8 cellular contexts compared by ENCODE assay signal in genomic region chr12:9064815-9065606, GRCh38. TPM values are rescaled to one million over a fixed set of nuclear protein-coding genes. Genes with fewer than 3 reads are reported as not detected.
DNase-seq lines count a peak whose midpoint lies in the region; ATAC-seq, FAIRE-seq and TF ChIP-seq lines count a peak whose summit lies in the region.

No MANE protein-coding gene starts in this region.

- H3K36me3 ChIP-seq in BLaER1 treated with 17β-estradiol and CSF1 and Interleukin-3, amounts not matched to agents 10 nM and 100 nM: peaks cover 0 to 11% (median 0%) of the 10 kb centered on the region in 11 experiments; a peak in 2 of 22 replicates
- H3K36me3 ChIP-seq in uterus: no peaks in the 10 kb centered on the region

- peaks cover 14% of the 10 kb centered on the region for H3K27me3 Mint-ChIP-seq in activated T-helper 1 cell treated with anti-CD3 and anti-CD28 coated beads, Interleukin-12 subunit alpha, Interleukin-12 subunit beta, Interleukin-2, Interleukin-4 antibody, amounts not matched to agents 30 ng/mL and 10 ng/mL and 1 ng/mL, durations not matched to agents 14 hours and 24 hours and 36 hours (ENCODE audit: insufficient read depth)
- peaks cover 0 to 2% (median 0%) of the 10 kb centered on the region in 5 donors for H3K27me3 Mint-ChIP-seq in naive thymus-derived CD8-positive, alpha-beta T cell

- H3K27ac ChIP-seq in BLaER1 treated with 17β-estradiol and CSF1 and Interleukin-3, amounts not matched to agents 10 nM and 100 nM: peak overlapping the region; percentile 72 to 91 (median 81)
- H3K27ac ChIP-seq in uterus: peak overlapping the region; percentile 98

- H3K4me2 ChIP-seq in BLaER1 treated with 17β-estradiol and CSF1 and Interleukin-3, amounts not matched to agents 10 nM and 100 nM: peak overlapping the region; percentile 85 to 98 (median 96)

- H3K27me3 ChIP-seq in BLaER1 treated with 17β-estradiol and CSF1 and Interleukin-3, amounts not matched to agents 10 nM and 100 nM: peaks cover 0 to 17% (median 5%) of the 10 kb centered on the region in 11 experiments; a peak in 9 of 22 replicates
- no peaks in the 10 kb centered on the region for H3K27me3 ChIP-seq in uterus

- H3K9me3 Mint-ChIP-seq in activated T-helper 1 cell treated with anti-CD3 and anti-CD28 coated beads, Interleukin-12 subunit alpha, Interleukin-12 subunit beta, Interleukin-2, Interleukin-4 antibody, amounts not matched to agents 30 ng/mL and 10 ng/mL and 1 ng/mL, durations not matched to agents 14 hours and 24 hours and 36 hours: no peaks in the 10 kb centered on the region
- H3K9me3 Mint-ChIP-seq in naive thymus-derived CD8-positive, alpha-beta T cell: no peaks in the 10 kb centered on the region

- peaks cover 8 to 17% (median 14%) of the 10 kb centered on the region in 11 experiments; a peak in 20 of 22 replicates for H3K9me3 ChIP-seq in BLaER1 treated with 17β-estradiol and CSF1 and Interleukin-3, amounts not matched to agents 10 nM and 100 nM (replicated peaks in 1 of 11)
- H3K9me3 ChIP-seq in uterus: no peaks in the 10 kb centered on the region

- intact Hi-C loops in activated T-helper 1 cell treated with anti-CD3 and anti-CD28 coated beads, Interleukin-12 subunit alpha, Interleukin-12 subunit beta, Interleukin-2, Interleukin-4 antibody, amounts not matched to agents 30 ng/mL and 10 ng/mL and 1 ng/mL, durations not matched to agents 14 hours and 24 hours and 36 hours (cut with micrococcal nuclease): loop anchor here (5.0 kb wide), 1 partner anchor 252 kb away; no protein-coding TSS in a partner anchor
- intact Hi-C loops in uterus (cut with DNase I; ENCODE audit: low total_unique reads): no loop called here

- POLR2A ChIA-PET in naive thymus-derived CD8-positive, alpha-beta T cell (lab: Charles Lee): interaction anchor here (1.2 kb wide), 2 partner anchors 15 to 115 kb away, joined by 4 read pairs; partner anchors contain the start of gene M6PR

- peaks cover 0 to 29% (median 7%) of the 10 kb centered on the region in 10 experiments; a peak in 12 of 20 replicates for H3K4me1 ChIP-seq in BLaER1 treated with 17β-estradiol and CSF1 and Interleukin-3, amounts not matched to agents 10 nM and 100 nM
- H3K4me1 ChIP-seq in uterus: no peaks in the 10 kb centered on the region

- no peaks in the 10 kb centered on the region for H3K36me3 Mint-ChIP-seq in activated T-helper 1 cell treated with anti-CD3 and anti-CD28 coated beads, Interleukin-12 subunit alpha, Interleukin-12 subunit beta, Interleukin-2, Interleukin-4 antibody, amounts not matched to agents 30 ng/mL and 10 ng/mL and 1 ng/mL, durations not matched to agents 14 hours and 24 hours and 36 hours (ENCODE audit: low read depth)
- H3K36me3 Mint-ChIP-seq in naive thymus-derived CD8-positive, alpha-beta T cell: peaks cover 0 to 2% (median 0%) of the 10 kb centered on the region in 3 donors

- peaks cover 7% of the 10 kb centered on the region for H3K4me1 Mint-ChIP-seq in activated T-helper 1 cell treated with anti-CD3 and anti-CD28 coated beads, Interleukin-12 subunit alpha, Interleukin-12 subunit beta, Interleukin-2, Interleukin-4 antibody, amounts not matched to agents 30 ng/mL and 10 ng/mL and 1 ng/mL, durations not matched to agents 14 hours and 24 hours and 36 hours (ENCODE audit: low read depth)
- H3K4me1 Mint-ChIP-seq in naive thymus-derived CD8-positive, alpha-beta T cell: peaks cover 3 to 10% (median 9%) of the 10 kb centered on the region in 4 donors

- DNase-seq in activated T-helper 1 cell treated with anti-CD3 and anti-CD28 coated beads, Interleukin-12 subunit alpha, Interleukin-12 subunit beta, Interleukin-2, Interleukin-4 antibody, amounts not matched to agents 30 ng/mL and 10 ng/mL and 1 ng/mL, durations not matched to agents 14 hours and 24 hours and 36 hours (ENCODE audit: low spot score): no peak
- DNase-seq in frontal cortex (ENCODE audit: low spot score in 2 of 2) (peak; percentile 65 to 72), uterus (peak; percentile 73 to 75), NCI-H1105 treated with DMSO at 0.1 percent for 48 hours (lab: John Stamatoyannopoulos, UW) (no peak), UCSD-AML1 (lab: John Stamatoyannopoulos, UW; ENCODE audit: unreplicated experiment) (no peak)
- peak in 1 of 10 donors; percentile 7 for DNase-seq in naive thymus-derived CD8-positive, alpha-beta T cell

- no peak overlapping the region for H3K27ac Mint-ChIP-seq in activated T-helper 1 cell treated with anti-CD3 and anti-CD28 coated beads, Interleukin-12 subunit alpha, Interleukin-12 subunit beta, Interleukin-2, Interleukin-4 antibody, amounts not matched to agents 30 ng/mL and 10 ng/mL and 1 ng/mL, durations not matched to agents 14 hours and 24 hours and 36 hours
- peak overlapping the region in 2 of 10 donors; percentile 56 to 65 for H3K27ac Mint-ChIP-seq in naive thymus-derived CD8-positive, alpha-beta T cell

- H4K20me1 ChIP-seq in BLaER1 treated with 17β-estradiol and CSF1 and Interleukin-3, amounts not matched to agents 10 nM and 100 nM: no peaks in the 10 kb centered on the region

- H3K4me3 Mint-ChIP-seq in activated T-helper 1 cell treated with anti-CD3 and anti-CD28 coated beads, Interleukin-12 subunit alpha, Interleukin-12 subunit beta, Interleukin-2, Interleukin-4 antibody, amounts not matched to agents 30 ng/mL and 10 ng/mL and 1 ng/mL, durations not matched to agents 14 hours and 24 hours and 36 hours: peak overlapping the region; percentile 25
- peak overlapping the region; percentile 64 to 89 (median 82) for H3K4me3 Mint-ChIP-seq in naive thymus-derived CD8-positive, alpha-beta T cell

- TF ChIP-seq POLR2A in uterus (IDR thresholded peaks at IDR 0.05): peak; percentile 81 to 92

- peak overlapping the region; percentile 76 to 95 (median 85) for H3K9ac ChIP-seq in BLaER1 treated with 17β-estradiol and CSF1 and Interleukin-3, amounts not matched to agents 10 nM and 100 nM

- peak; percentile 19 for ATAC-seq in HG02938 (IDR thresholded peaks at IDR 0.05; ENCODE audit: unreplicated experiment)
- ATAC-seq in naive thymus-derived CD8-positive, alpha-beta T cell: peak; percentile 57 to 66

- peak overlapping the region; percentile 69 to 91 (median 78) for H3K4me3 ChIP-seq in BLaER1 treated with 17β-estradiol and CSF1 and Interleukin-3, amounts not matched to agents 10 nM and 100 nM
- peak overlapping the region; percentile 71 to 85 for H3K4me3 ChIP-seq in uterus

- TF ChIP-seq CTCF in uterus (IDR thresholded peaks at IDR 0.05): peak in 2 of 4 experiments; percentile 4 to 5

- FAIRE-seq in frontal cortex (lab: Jason Lieb, UNC): no peak

RNA-seq across cellular contexts. Expression of gene A2M, which starts 50.7 kb away (rescaled TPM):
- not detected in 2 replicates for total RNA-seq in activated T-helper 1 cell treated with anti-CD3 and anti-CD28 coated beads, Interleukin-12 subunit alpha, Interleukin-12 subunit beta, Interleukin-2, Interleukin-4 antibody, amounts not matched to agents 30 ng/mL and 10 ng/mL and 1 ng/mL, durations not matched to agents 14 hours and 24 hours and 36 hours
- total RNA-seq in frontal cortex (38.7 TPM), uterus (1,000 to 10,000 TPM in 1 of 4 donors, 100 to 1,000 TPM in 3; 305 to 1,063 (median 353) TPM)
- 1 to 10 TPM in 1 of 2 experiments, under 1 TPM in 1; 0.36 to 1.5 TPM for total RNA-seq in naive thymus-derived CD8-positive, alpha-beta T cell
- polyA plus RNA-seq in naive thymus-derived CD8-positive, alpha-beta T cell: under 1 TPM in 1 of 3 donors, not detected in 2; 0.03 TPM

Comparison
In these comparisons a context has a peak if more than half of its experiments do, and no peak if none do; other contexts are left out.
1. DNase-seq: peak in frontal cortex (2 of 2) and uterus (2 of 2); none in activated T-helper 1 cell treated with anti-CD3 and anti-CD28 coated beads, Interleukin-12 subunit alpha, Interleukin-12 subunit beta, Interleukin-2, Interleukin-4 antibody, amounts not matched to agents 30 ng/mL and 10 ng/mL and 1 ng/mL, durations not matched to agents 14 hours and 24 hours and 36 hours (single experiment), NCI-H1105 treated with DMSO at 0.1 percent for 48 hours (single experiment) and UCSD-AML1 (single experiment).
2. RNA of gene A2M, which starts 50.7 kb away (total RNA-seq): 305 to 1,063 TPM in uterus and 38.7 TPM in frontal cortex (single experiment); 0.36 to 1.5 TPM in naive thymus-derived CD8-positive, alpha-beta T cell and not detected in activated T-helper 1 cell treated with anti-CD3 and anti-CD28 coated beads, Interleukin-12 subunit alpha, Interleukin-12 subunit beta, Interleukin-2, Interleukin-4 antibody, amounts not matched to agents 30 ng/mL and 10 ng/mL and 1 ng/mL, durations not matched to agents 14 hours and 24 hours and 36 hours; every median in the first group is over 10 times any median in the second.